In the genomic region with DNA sequence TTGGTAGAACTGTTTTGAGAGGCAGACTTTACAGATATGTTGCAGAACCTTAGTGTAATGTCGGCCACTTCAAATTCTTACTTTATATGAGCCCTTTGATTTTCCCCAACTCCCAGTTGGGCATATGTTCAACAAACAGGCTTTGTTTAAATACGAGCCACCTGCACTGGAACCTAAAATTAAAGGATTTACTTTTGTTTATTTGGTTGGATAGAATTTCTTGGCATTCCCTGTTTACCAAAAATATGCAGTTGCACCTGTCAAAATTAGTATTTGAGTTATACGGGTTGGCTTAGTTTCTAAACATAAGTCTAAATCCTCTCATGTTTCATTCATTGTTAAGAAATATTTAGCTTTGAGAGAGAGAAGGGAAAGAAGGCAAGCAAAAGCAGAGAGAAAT, we compare ENCODE assay signal across 24 cellular contexts. TPM values are rescaled to one million over a fixed set of nuclear protein-coding genes. Genes with fewer than 3 reads are reported as not detected.
"Had no signal": no experiment of that assay in that cellular context is flagged by ENCODE, and none has a peak within 500 bp of the region (broad histone marks: within the 10 kb centered on the region; RNA-seq: fewer than 3 reads in every experiment).

No MANE protein-coding gene starts in this region.

- H3K4me3 ChIP-seq: cardiac muscle cell, dorsolateral prefrontal cortex, gastroesophageal sphincter, hepatocyte, neural progenitor cell, testis, upper lobe of right lung had no signal

- DNase-seq: activated CD4-positive, alpha-beta T cell treated with anti-CD3 and anti-CD28 coated beads, Interleukin-2, amount 10 ng/mL, durations not matched to agents 7 days and 5 days; activated CD8-positive, alpha-beta memory T cell treated with anti-CD3 and anti-CD28 coated beads, Interleukin-2, amount 50 U/mL, for 48 hours; activated gamma-delta T cell; activated T-cell treated with anti-CD3 and anti-CD28 coated beads, Interleukin-2, amount 50 U/mL, for 72 hours; dorsolateral prefrontal cortex; endodermal cell; erythroblast; midbrain; naive B cell; testis; upper lobe of right lung had no signal

- H3K4me3 Mint-ChIP-seq: activated CD4-positive, alpha-beta T cell treated with anti-CD3 and anti-CD28 coated beads, Interleukin-2, amount 10 ng/mL, durations not matched to agents 7 days and 5 days; activated T-cell treated with anti-CD3 and anti-CD28 coated beads, Interleukin-2, amount 50 U/mL, for 72 hours; endodermal cell; naive B cell; neural progenitor cell; stimulated activated naive CD8-positive, alpha-beta T cell treated with anti-CD3 and anti-CD28 coated beads, Interleukin-15, Interleukin-2, amounts not matched to agents 100 ng/mL and 50 ng/mL, for 24 hours had no signal

- H3K4me1 ChIP-seq: gastroesophageal sphincter, neural progenitor cell, testis, upper lobe of right lung had no signal

- FAIRE-seq: keratinocyte, TTC549 had no signal

- H3K27me3 ChIP-seq: cardiac muscle cell, dorsolateral prefrontal cortex, gastroesophageal sphincter, hepatocyte, neural progenitor cell, testis, upper lobe of right lung had no signal

- H3K36me3 ChIP-seq: cardiac muscle cell had no signal

- ATAC-seq: activated naive CD4-positive, alpha-beta T cell treated with anti-CD3 and anti-CD28 coated beads, Interleukin-2, amount 50 U/mL, for 72 hours; activated T-cell treated with anti-CD3 and anti-CD28 coated beads, Interleukin-2, amount 50 U/mL, for 72 hours; gastroesophageal sphincter; left lobe of liver; sciatic nerve; upper lobe of right lung had no signal

- H3K27ac Mint-ChIP-seq: activated CD4-positive, alpha-beta T cell treated with anti-CD3 and anti-CD28 coated beads, Interleukin-2, amount 10 ng/mL, durations not matched to agents 7 days and 5 days; activated naive CD4-positive, alpha-beta T cell treated with anti-CD3 and anti-CD28 coated beads, Interleukin-2, amount 50 U/mL, for 72 hours; activated T-cell treated with anti-CD3 and anti-CD28 coated beads, Interleukin-2, amount 50 U/mL, for 72 hours; endodermal cell; neural progenitor cell; stimulated activated naive CD8-positive, alpha-beta T cell treated with anti-CD3 and anti-CD28 coated beads, Interleukin-15, Interleukin-2, amounts not matched to agents 100 ng/mL and 50 ng/mL, for 24 hours had no signal

- H3K9me3 ChIP-seq: gastroesophageal sphincter, testis, upper lobe of right lung had no signal

- H3K9me3 Mint-ChIP-seq: activated CD4-positive, alpha-beta T cell treated with anti-CD3 and anti-CD28 coated beads, Interleukin-2, amount 10 ng/mL, durations not matched to agents 7 days and 5 days; activated naive CD4-positive, alpha-beta T cell treated with anti-CD3 and anti-CD28 coated beads, Interleukin-2, amount 50 U/mL, for 72 hours; activated T-cell treated with anti-CD3 and anti-CD28 coated beads, Interleukin-2, amount 50 U/mL, for 72 hours; endodermal cell; naive B cell; neural progenitor cell; stimulated activated naive CD8-positive, alpha-beta T cell treated with anti-CD3 and anti-CD28 coated beads, Interleukin-15, Interleukin-2, amounts not matched to agents 100 ng/mL and 50 ng/mL, for 24 hours had no signal

- H3K27ac ChIP-seq: cardiac muscle cell, dorsolateral prefrontal cortex, gastroesophageal sphincter, hepatocyte, neural progenitor cell, testis, upper lobe of right lung had no signal

- H3K4me1 Mint-ChIP-seq: activated CD4-positive, alpha-beta T cell treated with anti-CD3 and anti-CD28 coated beads, Interleukin-2, amount 10 ng/mL, durations not matched to agents 7 days and 5 days; endodermal cell; naive B cell; neural progenitor cell had no signal

- H3K36me3 Mint-ChIP-seq: activated naive CD4-positive, alpha-beta T cell treated with anti-CD3 and anti-CD28 coated beads, Interleukin-2, amount 50 U/mL, for 72 hours; naive B cell; neural progenitor cell had no signal

RNA-seq across cellular contexts. Expression of gene GLYATL3, which starts 2.4 kb away (rescaled TPM):
- total RNA-seq: activated CD4-positive, alpha-beta T cell treated with anti-CD3 and anti-CD28 coated beads, Interleukin-2, amount 10 ng/mL, durations not matched to agents 7 days and 5 days; activated naive CD4-positive, alpha-beta T cell treated with anti-CD3 and anti-CD28 coated beads, Interleukin-2, amount 50 U/mL, for 72 hours; activated T-cell treated with anti-CD3 and anti-CD28 coated beads, Interleukin-2, amount 50 U/mL, for 72 hours; cardiac muscle cell; dorsolateral prefrontal cortex; endodermal cell; gastroesophageal sphincter; hepatocyte; left lobe of liver; lung microvascular endothelial cell; osteocyte; pulmonary artery endothelial cell; sciatic nerve; testis; upper lobe of right lung had no signal
- polyA plus RNA-seq: cardiac muscle cell, hepatocyte, keratinocyte had no signal

RNA-seq across cellular contexts. Expression of gene C6orf141, which starts 53.2 kb away (rescaled TPM):
- total RNA-seq: osteocyte had no signal
